In the genomic region with DNA sequence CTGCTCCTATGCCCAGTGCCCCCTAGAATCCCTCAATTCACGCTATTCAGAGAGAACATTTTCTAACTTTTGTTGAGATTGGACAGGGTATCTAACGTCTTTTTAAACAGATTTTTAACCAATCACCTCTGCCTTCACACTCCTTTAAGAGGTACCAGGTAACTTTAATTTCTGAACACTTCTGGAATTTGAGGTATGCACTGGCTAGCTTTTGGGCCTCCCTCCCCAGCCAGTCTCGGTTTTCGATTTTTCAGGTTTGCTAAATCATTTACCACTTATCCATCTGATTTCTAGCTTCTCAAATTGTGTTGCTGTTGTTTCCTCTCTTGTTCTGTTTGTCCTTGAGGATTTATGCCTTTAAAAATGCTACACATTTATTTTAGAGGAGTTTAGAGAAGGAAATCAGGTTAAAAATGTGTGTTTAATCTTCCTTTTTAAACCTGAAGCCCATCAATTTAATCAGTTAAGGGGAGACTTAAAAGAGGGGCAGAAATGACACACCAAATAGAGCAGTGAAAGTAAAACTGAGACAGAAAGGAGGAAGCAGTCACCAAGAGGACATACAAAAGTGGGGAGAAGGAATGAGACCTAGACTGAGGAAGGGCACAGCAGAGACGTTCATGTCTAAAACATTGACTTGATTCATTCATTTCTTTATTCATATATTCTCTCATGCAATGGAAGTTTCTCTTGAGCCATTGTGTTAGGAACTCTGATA, we compare ENCODE assay signal across 10 cellular contexts.
DNase-seq lines count a peak whose midpoint lies in the region; ATAC-seq and TF ChIP-seq lines count a peak whose summit lies in the region.
"Had no signal": no experiment of that assay in that cellular context is flagged by ENCODE, and none has a peak within 500 bp of the region (broad histone marks: within the 10 kb centered on the region; RNA-seq: fewer than 3 reads in every experiment).

No MANE protein-coding gene starts in this region.

- peak overlapping the region; percentile 78 for H2AFZ ChIP-seq in neural progenitor cell (replicated peaks)

- no peak overlapping the region for H3K27ac Mint-ChIP-seq in neural progenitor cell
- H3K27ac Mint-ChIP-seq in activated CD4-positive, alpha-beta T cell treated with anti-CD3 and anti-CD28 coated beads for 36 hours: no peak overlapping the region
- H3K27ac Mint-ChIP-seq: type B pancreatic cell had no signal

- no peak overlapping the region for H3K4me3 ChIP-seq in neural progenitor cell
- no peak overlapping the region for H3K4me3 ChIP-seq in A673 (ENCODE audit: low read depth, low read length, poor library complexity, severe bottlenecking)
- H3K4me3 ChIP-seq: lung had no signal

- no peaks in the 10 kb centered on the region for H3K9me3 Mint-ChIP-seq in neural progenitor cell
- H3K9me3 Mint-ChIP-seq in activated CD4-positive, alpha-beta T cell treated with anti-CD3 and anti-CD28 coated beads for 36 hours (ENCODE audit: low read depth): no peaks in the 10 kb centered on the region

- H3K27ac ChIP-seq in neural progenitor cell (no peak overlapping the region), A673 (ENCODE audit: low read depth, low read length, poor library complexity, severe bottlenecking) (no peak overlapping the region)

- H3K79me2 ChIP-seq in neural progenitor cell (ENCODE audit: low read depth): no peaks in the 10 kb centered on the region

- CTCF ChIA-PET in A673 (lab: Charles Lee): no interaction called here
- CTCF ChIA-PET in activated CD4-positive, alpha-beta T cell treated with anti-CD3 and anti-CD28 coated beads for 36 hours (lab: Charles Lee): no interaction called here

- no peak overlapping the region for H3K9ac ChIP-seq in neural progenitor cell

- H3K4me1 Mint-ChIP-seq in neural progenitor cell: peaks cover 3% of the 10 kb centered on the region
- H3K4me1 Mint-ChIP-seq in activated CD4-positive, alpha-beta T cell treated with anti-CD3 and anti-CD28 coated beads for 36 hours: no peaks in the 10 kb centered on the region

- H3K36me3 ChIP-seq in neural progenitor cell: no peaks in the 10 kb centered on the region
- H3K36me3 ChIP-seq in A673 (ENCODE audit: insufficient read depth, low read length, poor library complexity, severe bottlenecking): no peaks in the 10 kb centered on the region

- no peak overlapping the region for H3K4me3 Mint-ChIP-seq in neural progenitor cell
- H3K4me3 Mint-ChIP-seq in activated CD4-positive, alpha-beta T cell treated with anti-CD3 and anti-CD28 coated beads for 36 hours: no peak overlapping the region
- H3K4me3 Mint-ChIP-seq: type B pancreatic cell had no signal

- POLR2A ChIA-PET in A673 (lab: Charles Lee; ENCODE audit: low non-redundant PET): no interaction called here
- POLR2A ChIA-PET in activated CD4-positive, alpha-beta T cell treated with anti-CD3 and anti-CD28 coated beads for 36 hours (lab: Charles Lee): no interaction called here

- H3K27me3 ChIP-seq in neural progenitor cell (no peaks in the 10 kb centered on the region), A673 (replicated peaks; ENCODE audit: insufficient read depth, low read depth, low read length, poor library complexity) (peaks cover 77% of the 10 kb centered on the region)

- H4K20me1 ChIP-seq in neural progenitor cell (ENCODE audit: low read depth): no peaks in the 10 kb centered on the region

- no peak for TF ChIP-seq CTCF in neural progenitor cell (IDR thresholded peaks at IDR 0.05)
- TF ChIP-seq CTCF in A673 (conservative IDR thresholded peaks at IDR 0.05; ENCODE audit: low read depth, low read length): no peak

- BruUV-seq in A673 (replicated peaks; lab: Mats Ljungman, UMichigan): no TSS peak

- H3K9me3 ChIP-seq in neural progenitor cell (ENCODE audit: low read depth) (no peaks in the 10 kb centered on the region), A673 (ENCODE audit: low read depth, low read length, poor library complexity, severe bottlenecking) (no peaks in the 10 kb centered on the region)

- no peaks in the 10 kb centered on the region for H3K36me3 Mint-ChIP-seq in neural progenitor cell
- no peaks in the 10 kb centered on the region for H3K36me3 Mint-ChIP-seq in activated CD4-positive, alpha-beta T cell treated with anti-CD3 and anti-CD28 coated beads for 36 hours (ENCODE audit: low read depth)
- H3K36me3 Mint-ChIP-seq: type B pancreatic cell had no signal

- no peaks in the 10 kb centered on the region for H3K27me3 Mint-ChIP-seq in neural progenitor cell (ENCODE audit: insufficient read depth, low read depth)
- peaks cover 30% of the 10 kb centered on the region for H3K27me3 Mint-ChIP-seq in activated CD4-positive, alpha-beta T cell treated with anti-CD3 and anti-CD28 coated beads for 36 hours
- H3K27me3 Mint-ChIP-seq: type B pancreatic cell had no signal

- no peaks in the 10 kb centered on the region for H3F3A ChIP-seq in neural progenitor cell (ENCODE audit: low read depth)

- H3K4me2 ChIP-seq in neural progenitor cell: no peak overlapping the region

- peak; percentile 2 for DNase-seq in neural progenitor cell (ENCODE audit: low spot score)
- DNase-seq in stimulated activated naive CD4-positive, alpha-beta T cell (lab: John Stamatoyannopoulos, UW): no peak
- no peak for DNase-seq in A673 (ENCODE audit: low spot score)
- DNase-seq in activated CD4-positive, alpha-beta T cell treated with anti-CD3 and anti-CD28 coated beads for 36 hours: no peak
- DNase-seq in NCI-H2029 (lab: John Stamatoyannopoulos, UW): no peak

- H3K4me1 ChIP-seq in neural progenitor cell: peaks cover 26% of the 10 kb centered on the region
- no peaks in the 10 kb centered on the region for H3K4me1 ChIP-seq in A673 (ENCODE audit: insufficient read depth, low read length, poor library complexity, severe bottlenecking)

- intact Hi-C loops in A673 (cut with micrococcal nuclease; ENCODE audit: unreplicated experiment): no loop called here
- intact Hi-C loops in activated CD4-positive, alpha-beta T cell treated with anti-CD3 and anti-CD28 coated beads for 36 hours (cut with DNase I, micrococcal nuclease): no loop called here

- ATAC-seq in GM19025 (IDR thresholded peaks at IDR 0.05; ENCODE audit: low read depth, unreplicated experiment): peak; percentile 93
- peak; percentile 99 for ATAC-seq in HG02623 (IDR thresholded peaks at IDR 0.05; ENCODE audit: unreplicated experiment)
- ATAC-seq in HG03571 (IDR thresholded peaks at IDR 0.05; ENCODE audit: unreplicated experiment): peak; percentile 99
- ATAC-seq in activated CD4-positive, alpha-beta T cell treated with anti-CD3 and anti-CD28 coated beads for 36 hours: no peak
